In genomic region chr4:89337678-89338077, GRCh38 we compare ENCODE assay signal across 25 cellular contexts. TPM values are rescaled to one million over a fixed set of nuclear protein-coding genes. Genes with fewer than 3 reads are reported as not detected.
"Had no signal": no experiment of that assay in that cellular context is flagged by ENCODE, and none has a peak within 500 bp of the region (broad histone marks: within the 10 kb centered on the region; RNA-seq: fewer than 3 reads in every experiment).

No MANE protein-coding gene starts in this region.

- H3K36me3 Mint-ChIP-seq: memory B cell; mesothelial cell of epicardium; stimulated activated memory B cell treated with anti-CD40 and anti-IgM and Interleukin-4, amounts not matched to agents 10 μg/mL and 1 μg/mL and 100 μg/mL, for 72 hours had no signal

- H3K27ac ChIP-seq: dorsolateral prefrontal cortex, hepatocyte, left ventricle myocardium inferior, lower lobe of right lung, neutrophil, spleen, tibial artery, upper lobe of left lung, uterus had no signal

- DNase-seq: dorsolateral prefrontal cortex; effector CD8-positive, alpha-beta T cell; foreskin melanocyte; head of caudate nucleus; kidney; left cardiac atrium; left ventricle myocardium inferior; lower lobe of right lung; nephron progenitor cell; posterior cingulate gyrus; spleen; stimulated activated CD4-positive, alpha-beta T cell treated with anti-CD3 and anti-CD28 coated beads, Interleukin-15, amount 100 ng/mL, for 24 hours; stimulated activated CD4-positive, alpha-beta T cell treated with anti-CD3 and anti-CD28 coated beads, Interleukin-1b, Interleukin-23, amount 100 ng/mL, for 48 hours; stimulated activated CD4-positive, alpha-beta T cell treated with anti-CD3 and anti-CD28 coated beads, Interleukin-4, amount 100 ng/mL, for 24 hours; tibial artery; upper lobe of left lung; uterus had no signal

- ATAC-seq: left cardiac atrium; lower lobe of right lung; sciatic nerve; stimulated activated memory B cell treated with anti-CD40 and anti-IgM and Interleukin-4, amounts not matched to agents 10 μg/mL and 1 μg/mL and 100 μg/mL, for 72 hours had no signal

- H3K4me3 Mint-ChIP-seq: memory B cell; mesothelial cell of epicardium; nephron progenitor cell; stimulated activated memory B cell treated with anti-CD40 and anti-IgM and Interleukin-4, amounts not matched to agents 10 μg/mL and 1 μg/mL and 100 μg/mL, for 72 hours; stimulated activated naive CD8-positive, alpha-beta T cell treated with anti-CD3 and anti-CD28 coated beads, Interleukin-15, Interleukin-2, amounts not matched to agents 100 ng/mL and 50 ng/mL, for 24 hours had no signal

- H3K36me3 ChIP-seq: left ventricle myocardium inferior, lower lobe of right lung, neutrophil, spleen, tibial artery, upper lobe of left lung, uterus had no signal

- H3K9me3 ChIP-seq: left ventricle myocardium inferior, lower lobe of right lung, neutrophil, spleen, tibial artery, upper lobe of left lung, uterus had no signal

- H3K4me1 Mint-ChIP-seq: memory B cell, mesothelial cell of epicardium, nephron progenitor cell had no signal

- FAIRE-seq: kidney had no signal

- H3K4me3 ChIP-seq: dorsolateral prefrontal cortex, hepatocyte, left ventricle myocardium inferior, lower lobe of right lung, spleen, tibial artery, upper lobe of left lung, uterus had no signal

- H3K4me1 ChIP-seq: left ventricle myocardium inferior, lower lobe of right lung, spleen, tibial artery, upper lobe of left lung, uterus had no signal

- H3K9me3 Mint-ChIP-seq: memory B cell; nephron progenitor cell; stimulated activated memory B cell treated with anti-CD40 and anti-IgM and Interleukin-4, amounts not matched to agents 10 μg/mL and 1 μg/mL and 100 μg/mL, for 72 hours; stimulated activated naive CD8-positive, alpha-beta T cell treated with anti-CD3 and anti-CD28 coated beads, Interleukin-15, Interleukin-2, amounts not matched to agents 100 ng/mL and 50 ng/mL, for 24 hours had no signal

- H3K27ac Mint-ChIP-seq: memory B cell; mesothelial cell of epicardium; nephron progenitor cell; stimulated activated memory B cell treated with anti-CD40 and anti-IgM and Interleukin-4, amounts not matched to agents 10 μg/mL and 1 μg/mL and 100 μg/mL, for 72 hours; stimulated activated naive CD8-positive, alpha-beta T cell treated with anti-CD3 and anti-CD28 coated beads, Interleukin-15, Interleukin-2, amounts not matched to agents 100 ng/mL and 50 ng/mL, for 24 hours had no signal

- H3K27me3 ChIP-seq: hepatocyte, neutrophil, spleen, tibial artery, upper lobe of left lung, uterus had no signal

- H3K27me3 Mint-ChIP-seq: memory B cell; stimulated activated memory B cell treated with anti-CD40 and anti-IgM and Interleukin-4, amounts not matched to agents 10 μg/mL and 1 μg/mL and 100 μg/mL, for 72 hours; stimulated activated naive CD8-positive, alpha-beta T cell treated with anti-CD3 and anti-CD28 coated beads, Interleukin-15, Interleukin-2, amounts not matched to agents 100 ng/mL and 50 ng/mL, for 24 hours had no signal

RNA-seq across cellular contexts. Expression of gene GPRIN3, which starts 30.1 kb away (rescaled TPM):
- total RNA-seq: osteocyte had no signal
